Comparison of ENCODE assay signal across 8 cellular contexts in the genomic region with DNA sequence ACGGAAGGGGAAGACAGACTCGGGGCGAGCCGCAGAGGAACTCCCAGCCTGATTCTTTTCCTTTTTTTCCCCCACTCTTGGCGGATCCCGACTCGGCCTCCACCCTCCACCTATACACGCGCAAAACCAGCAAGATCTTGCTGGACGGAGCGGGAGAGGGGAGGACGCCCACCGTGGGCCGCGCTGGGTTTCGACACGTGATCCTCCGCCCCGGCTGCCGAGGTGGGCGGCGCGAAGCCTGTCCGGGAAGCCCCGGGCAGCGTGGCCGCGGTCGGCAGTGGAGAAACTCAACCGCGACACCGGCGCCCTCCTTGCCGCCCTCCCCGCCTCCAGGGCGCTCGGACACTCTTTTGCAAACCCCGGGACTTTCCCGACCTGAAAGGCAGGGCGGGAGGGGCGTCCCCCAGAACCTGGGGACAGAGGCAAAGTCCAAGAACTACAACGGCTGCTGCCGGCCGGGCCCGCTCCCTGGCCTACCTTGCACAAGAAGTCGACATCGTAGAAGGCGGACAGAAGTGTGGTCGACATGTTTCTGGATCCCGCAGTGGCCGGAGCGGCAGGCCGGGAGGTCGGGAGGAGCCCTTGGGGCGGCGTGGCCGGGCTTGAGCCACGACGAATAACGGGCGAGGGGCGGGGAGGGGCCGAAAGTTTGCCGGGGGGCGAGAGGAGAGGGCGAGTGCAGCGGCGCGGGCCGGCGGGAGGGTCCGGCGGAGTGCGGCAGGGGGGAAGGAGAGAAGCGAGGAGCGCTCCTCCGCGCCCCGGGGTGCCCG. TPM values are rescaled to one million over a fixed set of nuclear protein-coding genes. Genes with fewer than 3 reads are reported as not detected.
DNase-seq lines count a peak whose midpoint lies in the region; ATAC-seq and TF ChIP-seq lines count a peak whose summit lies in the region.

No MANE protein-coding gene starts in this region.

- H3K23ac ChIP-seq in neuronal stem cell (ENCODE audit: low read depth, low read length, poor library complexity), result peak overlapping the region; percentile 99

- peak overlapping the region; percentile 85 for H3K4ac ChIP-seq in neuronal stem cell (ENCODE audit: low read length)

- peak overlapping the region; percentile 73 for H2BK15ac ChIP-seq in neuronal stem cell (ENCODE audit: low read length)

- TF ChIP-seq CTCF in foreskin keratinocyte (conservative IDR thresholded peaks at IDR 0.05) (no peak), suprapubic skin (IDR thresholded peaks at IDR 0.05) (no peak)

- H2BK12ac ChIP-seq in neuronal stem cell (ENCODE audit: low read length), result peak overlapping the region; percentile 17

- H3K27me3 ChIP-seq in foreskin keratinocyte (no peaks in the 10 kb centered on the region), neuronal stem cell (ENCODE audit: control insufficient read depth in 3 of 3, insufficient read depth in 3 of 3, low read depth in 1 of 3, low read length in 3 of 3) (no peaks in the 10 kb centered on the region), suprapubic skin (no peaks in the 10 kb centered on the region)

- no peak overlapping the region for H4K8ac ChIP-seq in neuronal stem cell (ENCODE audit: low read depth, low read length)

- H3K36me3 ChIP-seq in neuronal stem cell (replicated peaks in 1 of 2; ENCODE audit: control insufficient read depth in 2 of 2, insufficient read depth in 2 of 2, low read length in 2 of 2), result peaks cover 9 to 39% of the 10 kb centered on the region in 2 donors
- H3K36me3 ChIP-seq in suprapubic skin, result peaks cover 39% of the 10 kb centered on the region

- ATAC-seq in GM18861 (IDR thresholded peaks at IDR 0.05; ENCODE audit: unreplicated experiment), result peak; percentile 25
- peak; percentile 15 for ATAC-seq in HG03097 (IDR thresholded peaks at IDR 0.05; ENCODE audit: low FRiP score, unreplicated experiment)
- no peak for ATAC-seq in foreskin keratinocyte

- H3K4me1 ChIP-seq in foreskin keratinocyte (peaks cover 19% of the 10 kb centered on the region), neuronal stem cell (ENCODE audit: control insufficient read depth in 2 of 2, insufficient read depth in 1 of 2, low read depth in 1 of 2, low read length in 2 of 2) (peaks cover 11 to 39% of the 10 kb centered on the region in 2 donors), suprapubic skin (peaks cover 42% of the 10 kb centered on the region)

- peak overlapping the region; percentile 100 for H2BK5ac ChIP-seq in neuronal stem cell (ENCODE audit: low read length)

- peak overlapping the region; percentile 93 to 95 for H3K4me3 ChIP-seq in neuronal stem cell (ENCODE audit: low read length in 2 of 2)
- peak overlapping the region; percentile 90 for H3K4me3 ChIP-seq in suprapubic skin

- DNase-seq in AG08396 (ENCODE audit: low spot score), result peak; percentile 73
- peak; percentile 68 for DNase-seq in activated gamma-delta T cell (lab: John Stamatoyannopoulos, UW)
- peak in 1 of 2 donors; percentile 24 for DNase-seq in foreskin keratinocyte
- peak; percentile 75 for DNase-seq in neuronal stem cell (ENCODE audit: low spot score)
- peak in 1 of 2 donors; percentile 85 for DNase-seq in suprapubic skin (ENCODE audit: low spot score in 2 of 2)

- no CpG with 5 or more reads among the region's 80 CpGs for WGBS in neuronal stem cell (ENCODE audit: extremely low coverage in 2 of 2, insufficient read length in 2 of 2, insufficient replicate concordance in 1 of 2), 2 donors
- WGBS in suprapubic skin, result 0% methylated on average over 39 of the region's 80 CpGs

- H3K27ac ChIP-seq in foreskin keratinocyte, result peak overlapping the region; percentile 89
- peak overlapping the region; percentile 92 for H3K27ac ChIP-seq in neuronal stem cell (replicated peaks; ENCODE audit: low read length)
- peak overlapping the region; percentile 97 for H3K27ac ChIP-seq in suprapubic skin

- TF ChIP-seq POLR2A in suprapubic skin (IDR thresholded peaks at IDR 0.05), result no peak

- peak overlapping the region; percentile 100 for H3K18ac ChIP-seq in neuronal stem cell (ENCODE audit: low read length)

- peak overlapping the region; percentile 98 for H3K9ac ChIP-seq in neuronal stem cell (ENCODE audit: low read depth, low read length, poor library complexity)

- H3K9me3 ChIP-seq in neuronal stem cell (replicated peaks in 1 of 2; ENCODE audit: control insufficient read depth in 2 of 2, insufficient read depth in 1 of 2, low read depth in 1 of 2, low read length in 2 of 2) (no peaks in the 10 kb centered on the region), suprapubic skin (no peaks in the 10 kb centered on the region)

- peak overlapping the region; percentile 89 for H4K91ac ChIP-seq in neuronal stem cell (ENCODE audit: low read depth, low read length, poor library complexity)

- TF ChIP-seq EP300 in suprapubic skin (IDR thresholded peaks at IDR 0.05), result no peak

- peaks cover 13% of the 10 kb centered on the region for H3K79me1 ChIP-seq in neuronal stem cell (ENCODE audit: low read depth, low read length)

- peak overlapping the region; percentile 82 for H3K4me2 ChIP-seq in neuronal stem cell (ENCODE audit: insufficient read depth, low read length, poor library complexity, severe bottlenecking)

- H2AK5ac ChIP-seq in neuronal stem cell (ENCODE audit: low read depth, low read length), result peak overlapping the region; percentile 97

- peak overlapping the region; percentile 97 for H3K14ac ChIP-seq in neuronal stem cell (ENCODE audit: low read length)

- peak overlapping the region; percentile 69 for H2AFZ ChIP-seq in neuronal stem cell (ENCODE audit: low read length)

- peak overlapping the region; percentile 89 for H2BK120ac ChIP-seq in neuronal stem cell (ENCODE audit: low read depth, low read length)

TF ChIP-seq in PFSK-1, 5 proteins besides CTCF, POLR2A, EP300 and RAD21:
- no peak for TF ChIP-seq POLR2AphosphoS5 (IDR thresholded peaks at IDR 0.05; ENCODE audit: low read depth, low read length)
- TF ChIP-seq REST (IDR thresholded peaks at IDR 0.05; ENCODE audit: insufficient read depth in 1 of 2, low read depth in 2 of 2, low read length in 2 of 2), result no peak
- TF ChIP-seq TAF1 (IDR thresholded peaks at IDR 0.05; ENCODE audit: borderline replicate concordance, insufficient read depth, low read length), result peak; percentile 14; the same call in 1 of the 2 replicates
- no peak for TF ChIP-seq FOXP2 (optimal IDR thresholded peaks at IDR 0.05; ENCODE audit: borderline replicate concordance, extremely low read depth, extremely low read length, insufficient read depth)
- TF ChIP-seq SIN3A (IDR thresholded peaks at IDR 0.05; ENCODE audit: borderline replicate concordance, insufficient read depth, low read length), result 0 out of 2 replicates have a peak, but pooled peaks have one; percentile 7

RNA-seq across cellular contexts. Expression of gene ZFP36L2, which starts 0.4 kb away (rescaled TPM):
- polyA plus RNA-seq in PFSK-1 (2012; ENCODE audit: insufficient read length, low read depth), result 29.4 TPM
- total RNA-seq in foreskin keratinocyte (124 and 137 TPM in 2 replicates), suprapubic skin (100 to 1,000 TPM; 198 to 238 (median 223) TPM)
- polyA plus RNA-seq in foreskin keratinocyte, result 127 and 136 TPM in 2 replicates
- polyA plus RNA-seq in neuronal stem cell (2013, experiment 1 of 2), result 39.5 TPM
- 40.0 TPM for polyA plus RNA-seq in neuronal stem cell (2013, experiment 2 of 2)
